Comparison of ENCODE assay signal across 15 cellular contexts in the genomic region with DNA sequence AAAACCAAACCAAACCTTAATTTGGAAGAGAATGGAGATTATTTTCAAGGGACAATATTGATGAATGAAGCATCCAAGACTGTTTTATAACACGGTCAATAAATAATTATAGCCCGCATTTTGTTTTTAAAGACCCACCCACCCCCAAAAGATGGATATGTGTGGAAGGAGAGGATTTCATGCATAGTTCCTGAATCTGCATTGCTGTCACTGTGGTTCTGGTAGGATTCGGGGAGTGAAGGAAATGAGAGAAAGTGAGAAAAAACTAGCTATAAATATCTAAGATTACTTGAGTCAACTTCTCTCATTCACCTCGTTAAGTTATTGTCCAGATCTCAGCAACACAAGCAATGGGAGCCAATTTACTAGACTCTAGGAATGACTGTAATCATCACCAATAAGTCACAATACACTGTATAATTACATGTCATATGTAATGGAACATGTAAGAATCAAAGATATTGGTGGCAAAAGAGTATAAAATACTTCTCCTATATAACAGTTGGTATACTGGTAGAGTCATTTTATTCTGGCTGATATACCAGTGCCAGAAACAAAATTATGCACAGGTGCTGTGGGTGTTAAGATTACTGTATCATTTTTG.
"Had no signal": no experiment of that assay in that cellular context is flagged by ENCODE, and none has a peak within 500 bp of the region (broad histone marks: within the 10 kb centered on the region; RNA-seq: fewer than 3 reads in every experiment).

No MANE protein-coding gene starts in this region.

- H3K9me3 ChIP-seq: pancreas, thoracic aorta, upper lobe of right lung had no signal

- H3K4me3 Mint-ChIP-seq: activated CD4-positive, alpha-beta T cell treated with anti-CD3 and anti-CD28 coated beads, Interleukin-2, amount 10 ng/mL, durations not matched to agents 7 days and 5 days; naive thymus-derived CD8-positive, alpha-beta T cell had no signal

- DNase-seq: activated CD4-positive, alpha-beta T cell treated with anti-CD3 and anti-CD28 coated beads, Interleukin-2, amount 10 ng/mL, durations not matched to agents 7 days and 5 days; activated effector memory CD4-positive, alpha-beta T cell treated with anti-CD3 and anti-CD28 coated beads, Interleukin-2, amount 50 U/mL, for 16 hours; foreskin keratinocyte; left cardiac atrium; naive thymus-derived CD8-positive, alpha-beta T cell; pancreas; stimulated activated CD4-positive, alpha-beta T cell treated with anti-CD3 and anti-CD28 coated beads, Interleukin-4, amount 100 ng/mL, for 1 hour; upper lobe of right lung; WERI-Rb-1 had no signal

- H3K4me1 ChIP-seq: ascending aorta, foreskin keratinocyte, upper lobe of right lung had no signal

- H3K27ac Mint-ChIP-seq: activated CD4-positive, alpha-beta T cell treated with anti-CD3 and anti-CD28 coated beads, Interleukin-2, amount 10 ng/mL, durations not matched to agents 7 days and 5 days; naive thymus-derived CD8-positive, alpha-beta T cell had no signal

- H3K27ac ChIP-seq: ascending aorta, coronary artery, foreskin keratinocyte, hepatocyte, pancreas, thoracic aorta, upper lobe of right lung, WERI-Rb-1 had no signal

- H3K27me3 Mint-ChIP-seq: activated CD4-positive, alpha-beta T cell treated with anti-CD3 and anti-CD28 coated beads, Interleukin-2, amount 10 ng/mL, durations not matched to agents 7 days and 5 days; naive thymus-derived CD8-positive, alpha-beta T cell had no signal

- H3K9me3 Mint-ChIP-seq: activated CD4-positive, alpha-beta T cell treated with anti-CD3 and anti-CD28 coated beads, Interleukin-2, amount 10 ng/mL, durations not matched to agents 7 days and 5 days had no signal

- ATAC-seq: foreskin keratinocyte; left cardiac atrium; naive thymus-derived CD8-positive, alpha-beta T cell; pancreas; sciatic nerve; upper lobe of right lung had no signal

- H3K27me3 ChIP-seq: ascending aorta, foreskin keratinocyte, hepatocyte, pancreas, upper lobe of right lung had no signal

- H3K4me1 Mint-ChIP-seq: naive thymus-derived CD8-positive, alpha-beta T cell had no signal

- H3K4me3 ChIP-seq: ascending aorta, coronary artery, hepatocyte, pancreas, smooth muscle cell, thoracic aorta, upper lobe of right lung had no signal
